ENCODE assay signal across 8 cellular contexts in genomic region chr12:75511116-75512048, GRCh38.
A peak's percentile ranks its signal among the peaks of the same experiment; 100 is the strongest.
DNase-seq lines count a peak whose midpoint lies in the region; ATAC-seq and FAIRE-seq lines count a peak whose summit lies in the region.

KRR1 (minus strand) TSS chr12:75511609; CDS start chr12:75511597, 12 bp downstream.

- H3K4me3 Mint-ChIP-seq in effector memory CD8-positive, alpha-beta T cell = peak within 1 kb of the TSS; percentile 99

- no peaks in the 10 kb centered on the region for H3K9me3 Mint-ChIP-seq in effector memory CD8-positive, alpha-beta T cell

- no peaks in the 10 kb centered on the region for H3K27me3 Mint-ChIP-seq in effector memory CD8-positive, alpha-beta T cell

- peak; percentile 95 for DNase-seq in COLO668 (lab: John Stamatoyannopoulos, UW; ENCODE audit: unreplicated experiment)
- DNase-seq in HTR-8/SVneo (ENCODE audit: insufficient read length, low spot score) = peak; percentile 82
- DNase-seq in NOMO-1 treated with dmso at 0.1 percent for 144 hours (lab: John Stamatoyannopoulos, UW; ENCODE audit: unreplicated experiment) = peak; percentile 93
- peak; percentile 34 to 71 (median 71) for DNase-seq in activated CD8-positive, alpha-beta memory T cell treated with anti-CD3 and anti-CD28 coated beads for 48 hours (ENCODE audit: low read depth in 2 of 3, low spot score in 2 of 3)
- DNase-seq in effector memory CD8-positive, alpha-beta T cell = peak; percentile 80 to 83 (median 82)
- DNase-seq in medulla oblongata (ENCODE audit: extremely low spot score) = peak; percentile 99
- peak; percentile 81 for DNase-seq in stimulated activated CD8-positive, alpha-beta memory T cell treated with anti-CD3 and anti-CD28 coated beads, Interleukin-12 subunit alpha, Interleukin-12 subunit beta, amount 100 ng/mL, for 1 hour (ENCODE audit: low read depth)

- H3K4me1 Mint-ChIP-seq in effector memory CD8-positive, alpha-beta T cell (ENCODE audit: low read depth in 2 of 2) = peaks cover 19 to 21% of the 10 kb centered on the region in 2 donors

- peak; percentile 98 for ATAC-seq in GM21367 (IDR thresholded peaks at IDR 0.05; ENCODE audit: unreplicated experiment)
- ATAC-seq in effector memory CD8-positive, alpha-beta T cell (replicated peaks) = peak; percentile 97

- FAIRE-seq in HTR-8/SVneo (lab: Jason Lieb, UNC) = peak; percentile 98

- H3K27ac Mint-ChIP-seq in effector memory CD8-positive, alpha-beta T cell = peak within 1 kb of the TSS; percentile 99

- H3K36me3 Mint-ChIP-seq in effector memory CD8-positive, alpha-beta T cell (ENCODE audit: insufficient read depth) = peaks cover 26% of the 10 kb centered on the region

Comparison
In these comparisons a context has a peak if more than half of its experiments do, and no peak if none do; other contexts are left out.
1. Peak in every context shown above with its lines: DNase-seq and ATAC-seq.